35 cellular contexts compared by ENCODE assay signal in genomic region chr4:99606716-99607115, GRCh38. TPM values are rescaled to one million over a fixed set of nuclear protein-coding genes. Genes with fewer than 3 reads are reported as not detected.
"Had no signal": no experiment of that assay in that cellular context is flagged by ENCODE, and none has a peak within 500 bp of the region (broad histone marks: within the 10 kb centered on the region; RNA-seq: fewer than 3 reads in every experiment).

No MANE protein-coding gene starts in this region.

- H3K9me3 ChIP-seq: MG63 had no signal

- H3K4me3 ChIP-seq: MG63 had no signal

- H3K36me3 ChIP-seq: MG63 had no signal

- DNase-seq: Kasumi-1, KG1, MG63, MM.1S, MV-4-11, NCI-H1048, NCI-H1092, NCI-H1092 treated with DMSO at 0.1 percent for 48 hours, NCI-H1105, NCI-H1105 treated with DMSO at 0.1 percent for 48 hours, NCI-H1417, NCI-H1417 treated with DMSO at 0.1 percent for 48 hours, NCI-H1436, NCI-H1436 treated with DMSO at 0.1 percent for 48 hours, NCI-H146, NCI-H1694, NCI-H187, NCI-H187 treated with DMSO at 0.1 percent for 48 hours, NCI-H1930, NCI-H2029, NCI-H2029 treated with DMSO at 0.1 percent for 48 hours, NCI-H2081, NCI-H2081 treated with DMSO at 0.1 percent for 48 hours, NCI-H2107, NCI-H2171, NCI-H2171 treated with DMSO at 0.1 percent for 48 hours, NCI-H2227 treated with DMSO at 0.1 percent for 48 hours, NCI-H226, NCI-H345, NCI-H446, NCI-H446 treated with DMSO at 0.1 percent for 48 hours, NCI-H510A, NCI-H510A treated with DMSO at 0.1 percent for 48 hours had no signal

- H3K27ac ChIP-seq: KMS-11 had no signal

- H3K4me2 ChIP-seq: KMS-11 had no signal

- H3K27me3 ChIP-seq: MG63 had no signal

- H3K9ac ChIP-seq: KMS-11 had no signal

RNA-seq across cellular contexts. Expression of gene C4orf54, which starts 50.9 kb away (rescaled TPM):
- total RNA-seq: MCF 10A had no signal
